In genomic region chr1:248686815-248687214, GRCh38 we compare ENCODE assay signal across 9 cellular contexts. TPM values are rescaled to one million over a fixed set of nuclear protein-coding genes. Genes with fewer than 3 reads are reported as not detected.
A peak's percentile ranks its signal among the peaks of the same experiment; 100 is the strongest.
DNase-seq lines count a peak whose midpoint lies in the region; ATAC-seq and TF ChIP-seq lines count a peak whose summit lies in the region.
"Had no signal": no experiment of that assay in that cellular context is flagged by ENCODE, and none has a peak within 500 bp of the region (broad histone marks: within the 10 kb centered on the region; RNA-seq: fewer than 3 reads in every experiment).

No MANE protein-coding gene starts in this region.

- H3K36me3 Mint-ChIP-seq in T-helper 17 cell (ENCODE audit: low read depth) = peaks cover 3% of the 10 kb centered on the region

- peak; percentile 77 for ATAC-seq in GM18909 (IDR thresholded peaks at IDR 0.05; ENCODE audit: poor library complexity, unreplicated experiment)
- peak; percentile 43 for ATAC-seq in HG03060 (IDR thresholded peaks at IDR 0.05; ENCODE audit: low read depth, unreplicated experiment)
- ATAC-seq in T-helper 17 cell = peak; percentile 68
- ATAC-seq in gastrocnemius medialis = no peak

- no peaks in the 10 kb centered on the region for H3K4me1 ChIP-seq in gastrocnemius medialis

- in situ Hi-C loops in gastrocnemius medialis (cut with MboI; ENCODE audit: low sequenced_read_pairs in 4 of 4) = no loop called here

- H3K4me1 Mint-ChIP-seq in T-helper 17 cell = peaks cover 6% of the 10 kb centered on the region

- no peak overlapping the region for H3K27ac Mint-ChIP-seq in T-helper 17 cell

- no peak for TF ChIP-seq CTCF in gastrocnemius medialis (IDR thresholded peaks at IDR 0.05 in 4 of 5, conservative IDR thresholded peaks at IDR 0.05 in 1 of 5)

- TF ChIP-seq POLR2A in gastrocnemius medialis (IDR thresholded peaks at IDR 0.05) = no peak

- H3K9me3 ChIP-seq in T-helper 17 cell (ENCODE audit: control insufficient read depth, low read length, poor library complexity, severe bottlenecking) = no peaks in the 10 kb centered on the region
- no peaks in the 10 kb centered on the region for H3K9me3 ChIP-seq in gastrocnemius medialis

- peaks cover 24% of the 10 kb centered on the region for H3K27me3 Mint-ChIP-seq in T-helper 17 cell

- peak; percentile 21 for DNase-seq in COR-L47 (lab: John Stamatoyannopoulos, UW)
- DNase-seq in T-helper 17 cell = no peak
- DNase-seq in dermis blood vessel endothelial cell = no peak
- DNase-seq in retina = no peak
- no peak for DNase-seq in gastrocnemius medialis
- no peak for DNase-seq in NCI-H2196 (lab: John Stamatoyannopoulos, UW; ENCODE audit: unreplicated experiment)

- no peaks in the 10 kb centered on the region for H3K27me3 ChIP-seq in gastrocnemius medialis

- no peaks in the 10 kb centered on the region for H3K36me3 ChIP-seq in gastrocnemius medialis

- no peak overlapping the region for H3K4me3 ChIP-seq in gastrocnemius medialis

- H3K4me3 Mint-ChIP-seq in T-helper 17 cell = peak overlapping the region; percentile 36

- intact Hi-C loops in gastrocnemius medialis (cut with DNase I; ENCODE audit: low total_unique reads) = no loop called here

- no peak overlapping the region for H3K27ac ChIP-seq in gastrocnemius medialis

RNA-seq across cellular contexts. Expression of gene OR14I1, which starts 15.8 kb away (rescaled TPM):
- not detected for total RNA-seq in T-helper 17 cell
- total RNA-seq in dermis blood vessel endothelial cell = not detected in 2 replicates
- not detected for total RNA-seq in gastrocnemius medialis
- total RNA-seq: urinary bladder had no signal

RNA-seq across cellular contexts. Expression of gene OR2T27, which starts 31.5 kb away (rescaled TPM):
- total RNA-seq in T-helper 17 cell = not detected
- total RNA-seq in dermis blood vessel endothelial cell = not detected in 2 replicates
- total RNA-seq in gastrocnemius medialis = not detected
- total RNA-seq: urinary bladder had no signal

RNA-seq across cellular contexts. Expression of gene OR2T35, which starts 41.7 kb away (rescaled TPM):
- total RNA-seq in T-helper 17 cell (not detected), dermis blood vessel endothelial cell (not detected in 2 replicates), gastrocnemius medialis (not detected)
- total RNA-seq: urinary bladder had no signal

RNA-seq across cellular contexts. Expression of gene OR2T11, which starts 51.9 kb away (rescaled TPM):
- not detected for total RNA-seq in T-helper 17 cell
- total RNA-seq in dermis blood vessel endothelial cell = not detected in 2 replicates
- not detected for total RNA-seq in gastrocnemius medialis
- total RNA-seq: urinary bladder had no signal

Comparison
In these comparisons a context has a peak if more than half of its experiments do, and no peak if none do; other contexts are left out.
1. ATAC-seq: peak in GM18909 (single experiment), HG03060 (single experiment) and T-helper 17 cell (single experiment); none in gastrocnemius medialis (0 of 2).